Comparison of ENCODE assay signal across 25 cellular contexts in the genomic region with DNA sequence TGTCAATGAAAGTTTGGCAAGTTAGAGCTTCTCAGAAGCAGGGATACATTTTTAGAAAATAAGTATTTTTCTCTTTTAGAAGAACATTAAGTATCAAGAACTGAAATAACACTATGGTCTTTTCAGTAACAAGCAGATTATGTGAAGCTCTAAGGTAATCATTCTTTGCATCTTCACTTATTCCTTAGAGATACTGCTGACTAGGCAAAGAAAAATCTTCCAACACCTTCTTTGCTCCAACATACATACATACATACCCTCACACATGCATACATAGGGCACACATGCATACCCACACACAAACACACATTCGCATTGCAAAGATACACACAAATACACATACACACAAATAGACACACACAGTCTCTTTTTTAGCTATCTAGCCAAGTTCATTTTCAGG. TPM values are rescaled to one million over a fixed set of nuclear protein-coding genes. Genes with fewer than 3 reads are reported as not detected.
DNase-seq lines count a peak whose midpoint lies in the region; ATAC-seq, FAIRE-seq and TF ChIP-seq lines count a peak whose summit lies in the region.
"Had no signal": no experiment of that assay in that cellular context is flagged by ENCODE, and none has a peak within 500 bp of the region (broad histone marks: within the 10 kb centered on the region; RNA-seq: fewer than 3 reads in every experiment).

No MANE protein-coding gene starts in this region.

- DNase-seq in HepG2 (ENCODE audit: low spot score) (no peak), right lobe of liver (no peak), K562 (ENCODE audit: extremely low read depth in 1 of 4, low spot score in 3 of 4) (no peak), C1 segment of cervical spinal cord (lab: John Stamatoyannopoulos, UW) (no peak), GOT3 (lab: John Stamatoyannopoulos, UW) (no peak)
- DNase-seq: ACHN; BE2C; Caco-2; Calu3; CD4-positive, alpha-beta T cell; CD8-positive, alpha-beta T cell; DMS153; DMS53; DMS79; DND-41; EL; GDM1 had no signal

- H2AFZ ChIP-seq in HepG2 (ENCODE audit: low read length) (no peak overlapping the region), K562 (ENCODE audit: low read depth, low read length) (no peak overlapping the region)

- in situ Hi-C loops in HepG2 (cut with HindIII; ENCODE audit: extremely low pct_ligation_motif_present, low pct_unique_long_range_greater_than_20kb) (loop anchor here (25.0 kb wide), 1 partner anchor 490 kb away; the partner anchor contains the start of gene HACD1), K562 (cut with MboI) (loop anchor here (25.0 kb wide), 1 partner anchor 490 kb away; the partner anchor contains the start of gene HACD1)

- H3K27ac ChIP-seq in HepG2 (ENCODE audit: extremely low read length, insufficient read depth, low read length) (no peak overlapping the region), right lobe of liver (no peak overlapping the region), K562 (ENCODE audit: extremely low read depth, low read depth, low read length) (no peak overlapping the region)
- H3K27ac ChIP-seq: 22Rv1, BLaER1, C4-2B had no signal

- TF ChIP-seq EP300 in HepG2 (IDR thresholded peaks at IDR 0.05; ENCODE audit: low read depth in 2 of 2, low read length in 2 of 2) (no peak), HepG2 (CRISPR knock-in tag; IDR thresholded peaks at IDR 0.05; ENCODE audit: borderline replicate concordance) (no peak), K562 (IDR thresholded peaks at IDR 0.05; ENCODE audit: low read length) (no peak)

- TF ChIP-seq RAD21 in HepG2 (CRISPR knock-in tag; IDR thresholded peaks at IDR 0.05) (no peak), K562 (CRISPR knock-in tag; conservative IDR thresholded peaks at IDR 0.05 in 1 of 2, IDR thresholded peaks at IDR 0.05 in 1 of 2) (no peak)

- BruUV-seq in HepG2 (replicated peaks; lab: Mats Ljungman, UMichigan) (no TSS peak), K562 (replicated peaks; lab: Mats Ljungman, UMichigan) (no TSS peak)

- H3K36me3 ChIP-seq in HepG2 (replicated peaks in 1 of 2; ENCODE audit: control insufficient read depth in 1 of 2, insufficient read depth in 2 of 2, low read length in 2 of 2), result no peaks in the 10 kb centered on the region
- H3K36me3 ChIP-seq in right lobe of liver, result no peaks in the 10 kb centered on the region
- no peaks in the 10 kb centered on the region for H3K36me3 ChIP-seq in K562 (ENCODE audit: control insufficient read depth, insufficient read depth, low read length)
- H3K36me3 ChIP-seq: BE2C, BLaER1 had no signal

- H3K4me2 ChIP-seq in HepG2 (ENCODE audit: low read depth, low read length) (no peak overlapping the region), K562 (ENCODE audit: insufficient read depth, low read length) (no peak overlapping the region)
- H3K4me2 ChIP-seq: BLaER1 had no signal

- H3K9ac ChIP-seq in HepG2 (ENCODE audit: insufficient read depth, low read depth, low read length), result no peak overlapping the region
- H3K9ac ChIP-seq in K562 (ENCODE audit: insufficient read depth in 1 of 2, low read depth in 2 of 2, low read length in 2 of 2), result no peak overlapping the region
- H3K9ac ChIP-seq: BLaER1 had no signal

- no peaks in the 10 kb centered on the region for H3K79me2 ChIP-seq in HepG2 (ENCODE audit: insufficient read depth, low read length)
- no peaks in the 10 kb centered on the region for H3K79me2 ChIP-seq in K562 (ENCODE audit: control insufficient read depth, insufficient read depth, low read length)

- ATAC-seq in HepG2, result no peak
- no peak for ATAC-seq in right lobe of liver
- no peak for ATAC-seq in K562
- ATAC-seq: CD8-positive, alpha-beta T cell had no signal

- H3K4me1 ChIP-seq in HepG2 (ENCODE audit: insufficient read depth, low read length), result no peaks in the 10 kb centered on the region
- H3K4me1 ChIP-seq in right lobe of liver, result no peaks in the 10 kb centered on the region
- no peaks in the 10 kb centered on the region for H3K4me1 ChIP-seq in K562 (replicated peaks in 1 of 2; ENCODE audit: control insufficient read depth in 2 of 2, insufficient read depth in 2 of 2, low read length in 2 of 2)
- H3K4me1 ChIP-seq: BE2C, BLaER1, Caco-2 had no signal

- CTCF ChIA-PET in HepG2 (lab: Yijun Ruan, JAX; ENCODE audit: low intra/inter-chr PET ratio, low total read pairs) (no interaction called here), K562 (lab: Yijun Ruan, JAX; ENCODE audit: low intra/inter-chr PET ratio) (interaction anchor here (1.9 kb wide), 1 partner anchor 494 kb away, joined by 7 read pairs; no protein-coding TSS in a partner anchor)

- no peak for TF ChIP-seq CTCF in HepG2 (CRISPR knock-in tag; IDR thresholded peaks at IDR 0.05)
- no peak for TF ChIP-seq CTCF in right lobe of liver (IDR thresholded peaks at IDR 0.05)
- no peak for TF ChIP-seq CTCF in K562 (IDR thresholded peaks at IDR 0.05 in 2 of 3, conservative IDR thresholded peaks at IDR 0.05 in 1 of 3; ENCODE audit: insufficient read depth in 2 of 3, low read depth in 1 of 3, low read length in 3 of 3)

- no peaks in the 10 kb centered on the region for H3K9me1 ChIP-seq in K562 (ENCODE audit: control insufficient read depth, insufficient read depth, low read length)

- no peaks in the 10 kb centered on the region for H4K20me1 ChIP-seq in HepG2 (ENCODE audit: insufficient read depth, low read length)
- no peaks in the 10 kb centered on the region for H4K20me1 ChIP-seq in K562 (replicated peaks; ENCODE audit: control insufficient read depth, insufficient read depth, low read length)
- H4K20me1 ChIP-seq: BLaER1 had no signal

- POLR2A ChIA-PET in HepG2 (lab: Yijun Ruan, JAX) (no interaction called here), K562 (lab: Yijun Ruan, JAX) (no interaction called here)

- WGBS in HepG2 (ENCODE audit: low lambda C conversion rate), result 0% methylated on average over 1 of the region's 1 CpG
- WGBS in right lobe of liver (ENCODE audit: insufficient coverage, low coverage, low lambda C conversion rate, missing lambda C conversion rate), result 43% methylated on average over 1 of the region's 1 CpG
- WGBS in K562 (ENCODE audit: insufficient coverage, low coverage, missing lambda C conversion rate), result 0% methylated on average over 1 of the region's 1 CpG

- no peak for TF ChIP-seq POLR2A in HepG2 (IDR thresholded peaks at IDR 0.05; ENCODE audit: insufficient read depth in 1 of 2, low read depth in 2 of 2, low read length in 2 of 2)
- no peak for TF ChIP-seq POLR2A in right lobe of liver (IDR thresholded peaks at IDR 0.05)
- no peak for TF ChIP-seq POLR2A in K562 (conservative IDR thresholded peaks at IDR 0.05)

- H3K4me3 ChIP-seq in HepG2 (replicated peaks in 1 of 3; ENCODE audit: insufficient read depth in 1 of 3, low read depth in 2 of 3, low read length in 3 of 3) (no peak overlapping the region), right lobe of liver (no peak overlapping the region), K562 (no peak overlapping the region)
- H3K4me3 ChIP-seq: BLaER1, GM12878 had no signal

- H3K27me3 ChIP-seq in HepG2 (ENCODE audit: control insufficient read depth in 1 of 2, insufficient read depth in 2 of 2, low read length in 2 of 2) (no peaks in the 10 kb centered on the region), right lobe of liver (no peaks in the 10 kb centered on the region), K562 (ENCODE audit: control insufficient read depth in 2 of 2, insufficient read depth in 2 of 2, low read length in 2 of 2) (no peaks in the 10 kb centered on the region)
- H3K27me3 ChIP-seq: BLaER1 had no signal

- intact Hi-C loops in HepG2 (cut with micrococcal nuclease; ENCODE audit: unreplicated experiment) (no loop called here), right lobe of liver (cut with DNase I) (no loop called here), K562 (cut with micrococcal nuclease) (no loop called here)

- H3K9me3 ChIP-seq in HepG2 (ENCODE audit: low read length), result no peaks in the 10 kb centered on the region
- no peaks in the 10 kb centered on the region for H3K9me3 ChIP-seq in right lobe of liver
- no peaks in the 10 kb centered on the region for H3K9me3 ChIP-seq in K562 (replicated peaks; ENCODE audit: control insufficient read depth, insufficient read depth, low read depth, low read length)
- H3K9me3 ChIP-seq: BE2C, BLaER1, Caco-2 had no signal

- FAIRE-seq in HepG2 (lab: Jason Lieb, UNC) (no peak), K562 (lab: Jason Lieb, UNC) (no peak)
- FAIRE-seq: GM12878, GM12892, GM18507 had no signal

RNA-seq across cellular contexts. Expression of gene CACNB2, which starts 37.8 kb away (rescaled TPM):
- not detected in 2 replicates for total RNA-seq in HepG2 (2016; rRNA removed; fragmentation: Illumina TruSeq; extraction: Trizol)
- total RNA-seq in HepG2 (2016; cell fraction: cytosol; rRNA removed; fragmentation: Illumina TruSeq; extraction: Trizol; ENCODE audit: low read depth), result not detected in 2 replicates
- total RNA-seq in HepG2 (2016; cell fraction: insoluble cytoplasmic fraction; rRNA removed; fragmentation: Illumina TruSeq; extraction: Trizol), result not detected in 2 replicates
- not detected in 2 replicates for total RNA-seq in HepG2 (2016; cell fraction: membrane; rRNA removed; fragmentation: Illumina TruSeq; extraction: Trizol)
- not detected in 2 replicates for total RNA-seq in HepG2 (2016; cell fraction: nucleus; rRNA removed; fragmentation: Illumina TruSeq; extraction: Trizol)
- not detected in 2 replicates for polyA plus RNA-seq in HepG2 (2011; rRNA removed)
- polyA plus RNA-seq in HepG2 (2011; cell fraction: cytosol; rRNA removed), result not detected in 2 replicates
- polyA plus RNA-seq in HepG2 (2011; cell fraction: nucleus; rRNA removed), result not detected in 2 replicates
- polyA plus RNA-seq in HepG2 (2012), result 1.3 and 1.9 TPM in 2 replicates
- polyA plus RNA-seq in HepG2 (2016; cell fraction: cytosol; fragmentation: Illumina TruSeq; extraction: Trizol; ENCODE audit: low read depth), result not detected in 2 replicates
- polyA plus RNA-seq in HepG2 (2016; cell fraction: insoluble cytoplasmic fraction; fragmentation: Illumina TruSeq; extraction: Trizol; ENCODE audit: low read depth), result not detected in 2 replicates
- not detected in 2 replicates for polyA plus RNA-seq in HepG2 (2016; cell fraction: membrane; fragmentation: Illumina TruSeq; extraction: Trizol; ENCODE audit: low read depth)
- not detected in 2 replicates for polyA plus RNA-seq in HepG2 (2016; cell fraction: nucleus; fragmentation: Illumina TruSeq; extraction: Trizol; ENCODE audit: insufficient read depth, low read depth)
- polyA minus RNA-seq in HepG2 (2011; rRNA and poly(A)+ RNA removed; ENCODE audit: low replicate concordance), result 0.30 TPM in 1 of 2 replicates, not detected in the other
- not detected in 2 replicates for polyA minus RNA-seq in HepG2 (2011; cell fraction: cytosol; rRNA and poly(A)+ RNA removed)
- under 0.01 TPM in 1 of 2 replicates, not detected in the other for polyA minus RNA-seq in HepG2 (2011; cell fraction: nucleus; rRNA and poly(A)+ RNA removed)
- 1 to 10 TPM in 3 of 6 experiments, under 1 TPM in 2, not detected in 1; 0.12 to 1.8 (median 1.0) TPM for total RNA-seq in right lobe of liver
- 0.09 TPM in 1 of 2 replicates, not detected in the other for total RNA-seq in K562 (2011; cell fraction: chromatin; rRNA removed; ENCODE audit: low replicate concordance)
- total RNA-seq in K562 (2011; cell fraction: nucleolus; rRNA removed), result not detected in 2 replicates
- 0.08 TPM in 1 of 2 replicates, not detected in the other for total RNA-seq in K562 (2011; cell fraction: nucleoplasm; rRNA removed)
- total RNA-seq in K562 (2014; rRNA removed), result not detected in 2 replicates
- total RNA-seq in K562 (2014; rRNA removed; fragmentation: Illumina TruSeq; extraction: Trizol), result not detected in 2 replicates
- total RNA-seq in K562 (2015; rRNA removed; fragmentation: Illumina TruSeq; extraction: Trizol), result not detected in 2 replicates
- total RNA-seq in K562 (2021), result 0.09 TPM in 1 of 2 replicates, not detected in the other
- not detected in 2 replicates for polyA plus RNA-seq in K562 (2011; rRNA removed)
- polyA plus RNA-seq in K562 (2011; cell fraction: cytosol; rRNA removed), result not detected in 2 replicates
- not detected in 2 replicates for polyA plus RNA-seq in K562 (2011; cell fraction: nucleus; rRNA removed)
- 0.57 and 0.65 TPM in 2 replicates for polyA plus RNA-seq in K562 (2012)
- polyA plus RNA-seq in K562 (2014; fragmentation: Illumina TruSeq; extraction: Trizol), result not detected in 2 replicates
- polyA plus RNA-seq in K562 (2014; fragmentation: Nextera tagmentation; extraction: Ambion mirVana), result 1 to 10 TPM; 1.8 to 2.2 TPM
- not detected in 2 replicates for polyA plus RNA-seq in K562 (2014; rRNA removed)
- polyA minus RNA-seq in K562 (2011; rRNA and poly(A)+ RNA removed), result 0.11 TPM in 1 of 2 replicates, not detected in the other
- polyA minus RNA-seq in K562 (2011; cell fraction: cytosol; rRNA and poly(A)+ RNA removed), result not detected in 2 replicates
- polyA minus RNA-seq in K562 (2011; cell fraction: nucleus; rRNA and poly(A)+ RNA removed), result not detected in 2 replicates
- total RNA-seq: A172; Calu3; CD8-positive, alpha-beta T cell; G401 had no signal

Comparison
In these comparisons a context has a peak if more than half of its experiments do, and no peak if none do; other contexts are left out.
1. Of the 241 proteins assayed by ChIP-seq in both HepG2 and K562: peak only in HepG2: none; only in K562: MAFG; in both: MAFF and MAFK; in neither: 238.